ENCODE assay signal across 2 cellular contexts in the genomic region with DNA sequence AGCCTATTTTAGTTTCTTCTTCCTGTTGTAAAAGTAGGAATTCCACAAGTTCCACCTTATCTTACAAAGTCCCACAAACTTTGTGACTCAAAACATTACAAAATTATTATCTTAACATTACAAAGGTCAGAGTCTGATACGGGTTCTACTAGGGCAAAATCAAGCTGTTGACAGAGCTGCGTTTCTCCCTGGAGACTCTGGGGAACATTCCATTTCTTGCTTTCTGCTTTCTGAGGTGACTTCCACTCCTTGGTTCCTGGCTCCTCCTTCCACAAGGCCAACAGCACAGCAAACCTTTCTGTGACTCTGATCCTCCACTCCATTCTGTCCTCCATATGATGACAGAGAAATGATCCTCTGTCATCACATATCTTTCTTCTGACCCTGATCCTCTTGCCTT.
TF ChIP-seq lines count a peak whose summit lies in the region.

No MANE protein-coding gene starts in this region.

TF ChIP-seq in GM23338, 12 proteins besides CTCF, POLR2A, EP300 and RAD21:
- TF ChIP-seq, protein P1, sequence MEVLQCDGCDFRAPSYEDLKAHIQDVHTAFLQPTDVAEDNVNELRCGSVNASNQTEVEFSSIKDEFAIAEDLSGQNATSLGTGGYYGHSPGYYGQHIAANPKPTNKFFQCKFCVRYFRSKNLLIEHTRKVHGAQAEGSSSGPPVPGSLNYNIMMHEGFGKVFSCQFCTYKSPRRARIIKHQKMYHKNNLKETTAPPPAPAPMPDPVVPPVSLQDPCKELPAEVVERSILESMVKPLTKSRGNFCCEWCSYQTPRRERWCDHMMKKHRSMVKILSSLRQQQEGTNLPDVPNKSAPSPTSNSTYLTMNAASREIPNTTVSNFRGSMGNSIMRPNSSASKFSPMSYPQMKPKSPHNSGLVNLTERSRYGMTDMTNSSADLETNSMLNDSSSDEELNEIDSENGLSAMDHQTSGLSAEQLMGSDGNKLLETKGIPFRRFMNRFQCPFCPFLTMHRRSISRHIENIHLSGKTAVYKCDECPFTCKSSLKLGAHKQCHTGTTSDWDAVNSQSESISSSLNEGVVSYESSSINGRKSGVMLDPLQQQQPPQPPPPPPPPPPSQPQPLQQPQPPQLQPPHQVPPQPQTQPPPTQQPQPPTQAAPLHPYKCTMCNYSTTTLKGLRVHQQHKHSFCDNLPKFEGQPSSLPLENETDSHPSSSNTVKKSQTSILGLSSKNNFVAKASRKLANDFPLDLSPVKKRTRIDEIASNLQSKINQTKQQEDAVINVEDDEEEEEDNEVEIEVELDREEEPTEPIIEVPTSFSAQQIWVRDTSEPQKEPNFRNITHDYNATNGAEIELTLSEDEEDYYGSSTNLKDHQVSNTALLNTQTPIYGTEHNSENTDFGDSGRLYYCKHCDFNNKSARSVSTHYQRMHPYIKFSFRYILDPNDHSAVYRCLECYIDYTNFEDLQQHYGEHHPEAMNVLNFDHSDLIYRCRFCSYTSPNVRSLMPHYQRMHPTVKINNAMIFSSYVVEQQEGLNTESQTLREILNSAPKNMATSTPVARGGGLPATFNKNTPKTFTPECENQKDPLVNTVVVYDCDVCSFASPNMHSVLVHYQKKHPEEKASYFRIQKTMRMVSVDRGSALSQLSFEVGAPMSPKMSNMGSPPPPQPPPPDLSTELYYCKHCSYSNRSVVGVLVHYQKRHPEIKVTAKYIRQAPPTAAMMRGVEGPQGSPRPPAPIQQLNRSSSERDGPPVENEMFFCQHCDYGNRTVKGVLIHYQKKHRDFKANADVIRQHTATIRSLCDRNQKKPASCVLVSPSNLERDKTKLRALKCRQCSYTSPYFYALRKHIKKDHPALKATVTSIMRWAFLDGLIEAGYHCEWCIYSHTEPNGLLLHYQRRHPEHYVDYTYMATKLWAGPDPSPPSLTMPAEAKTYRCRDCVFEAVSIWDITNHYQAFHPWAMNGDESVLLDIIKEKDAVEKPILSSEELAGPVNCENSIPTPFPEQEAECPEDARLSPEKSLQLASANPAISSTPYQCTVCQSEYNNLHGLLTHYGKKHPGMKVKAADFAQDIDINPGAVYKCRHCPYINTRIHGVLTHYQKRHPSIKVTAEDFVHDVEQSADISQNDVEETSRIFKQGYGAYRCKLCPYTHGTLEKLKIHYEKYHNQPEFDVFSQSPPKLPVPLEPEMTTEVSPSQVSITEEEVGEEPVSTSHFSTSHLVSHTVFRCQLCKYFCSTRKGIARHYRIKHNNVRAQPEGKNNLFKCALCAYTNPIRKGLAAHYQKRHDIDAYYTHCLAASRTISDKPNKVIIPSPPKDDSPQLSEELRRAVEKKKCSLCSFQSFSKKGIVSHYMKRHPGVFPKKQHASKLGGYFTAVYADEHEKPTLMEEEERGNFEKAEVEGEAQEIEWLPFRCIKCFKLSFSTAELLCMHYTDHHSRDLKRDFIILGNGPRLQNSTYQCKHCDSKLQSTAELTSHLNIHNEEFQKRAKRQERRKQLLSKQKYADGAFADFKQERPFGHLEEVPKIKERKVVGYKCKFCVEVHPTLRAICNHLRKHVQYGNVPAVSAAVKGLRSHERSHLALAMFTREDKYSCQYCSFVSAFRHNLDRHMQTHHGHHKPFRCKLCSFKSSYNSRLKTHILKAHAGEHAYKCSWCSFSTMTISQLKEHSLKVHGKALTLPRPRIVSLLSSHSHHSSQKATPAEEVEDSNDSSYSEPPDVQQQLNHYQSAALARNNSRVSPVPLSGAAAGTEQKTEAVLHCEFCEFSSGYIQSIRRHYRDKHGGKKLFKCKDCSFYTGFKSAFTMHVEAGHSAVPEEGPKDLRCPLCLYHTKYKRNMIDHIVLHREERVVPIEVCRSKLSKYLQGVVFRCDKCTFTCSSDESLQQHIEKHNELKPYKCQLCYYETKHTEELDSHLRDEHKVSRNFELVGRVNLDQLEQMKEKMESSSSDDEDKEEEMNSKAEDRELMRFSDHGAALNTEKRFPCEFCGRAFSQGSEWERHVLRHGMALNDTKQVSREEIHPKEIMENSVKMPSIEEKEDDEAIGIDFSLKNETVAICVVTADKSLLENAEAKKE (CRISPR knock-in tag; IDR thresholded peaks at IDR 0.05): no peak
- TF ChIP-seq STAT1 (IDR thresholded peaks at IDR 0.05; ENCODE audit: unreplicated experiment) (no peak), ZNF114 (CRISPR knock-in tag; IDR thresholded peaks at IDR 0.05) (no peak), POLR2AphosphoS5 (IDR thresholded peaks at IDR 0.05; ENCODE audit: low read depth) (no peak)
- TF ChIP-seq, protein P2, sequence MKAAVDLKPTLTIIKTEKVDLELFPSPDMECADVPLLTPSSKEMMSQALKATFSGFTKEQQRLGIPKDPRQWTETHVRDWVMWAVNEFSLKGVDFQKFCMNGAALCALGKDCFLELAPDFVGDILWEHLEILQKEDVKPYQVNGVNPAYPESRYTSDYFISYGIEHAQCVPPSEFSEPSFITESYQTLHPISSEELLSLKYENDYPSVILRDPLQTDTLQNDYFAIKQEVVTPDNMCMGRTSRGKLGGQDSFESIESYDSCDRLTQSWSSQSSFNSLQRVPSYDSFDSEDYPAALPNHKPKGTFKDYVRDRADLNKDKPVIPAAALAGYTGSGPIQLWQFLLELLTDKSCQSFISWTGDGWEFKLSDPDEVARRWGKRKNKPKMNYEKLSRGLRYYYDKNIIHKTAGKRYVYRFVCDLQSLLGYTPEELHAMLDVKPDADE (IDR thresholded peaks at IDR 0.05): no peak

TF ChIP-seq in K562, 482 proteins besides CTCF, POLR2A, EP300 and RAD21:
- TF ChIP-seq ARID2 (IDR thresholded peaks at IDR 0.05): no peak
- TF ChIP-seq ZNF586 (CRISPR knock-in tag; conservative IDR thresholded peaks at IDR 0.05): no peak
